1 cellular context compared by ENCODE assay signal in genomic region chr16:474420-475122, GRCh38.
A peak's percentile ranks its signal among the peaks of the same experiment; 100 is the strongest.
TF ChIP-seq lines count a peak whose summit lies in the region.

No MANE protein-coding gene starts in this region.

TF ChIP-seq in HepG2, 621 proteins besides CTCF, POLR2A, EP300 and RAD21 (continued from another document and continues in another):
- TF ChIP-seq, protein P1, sequence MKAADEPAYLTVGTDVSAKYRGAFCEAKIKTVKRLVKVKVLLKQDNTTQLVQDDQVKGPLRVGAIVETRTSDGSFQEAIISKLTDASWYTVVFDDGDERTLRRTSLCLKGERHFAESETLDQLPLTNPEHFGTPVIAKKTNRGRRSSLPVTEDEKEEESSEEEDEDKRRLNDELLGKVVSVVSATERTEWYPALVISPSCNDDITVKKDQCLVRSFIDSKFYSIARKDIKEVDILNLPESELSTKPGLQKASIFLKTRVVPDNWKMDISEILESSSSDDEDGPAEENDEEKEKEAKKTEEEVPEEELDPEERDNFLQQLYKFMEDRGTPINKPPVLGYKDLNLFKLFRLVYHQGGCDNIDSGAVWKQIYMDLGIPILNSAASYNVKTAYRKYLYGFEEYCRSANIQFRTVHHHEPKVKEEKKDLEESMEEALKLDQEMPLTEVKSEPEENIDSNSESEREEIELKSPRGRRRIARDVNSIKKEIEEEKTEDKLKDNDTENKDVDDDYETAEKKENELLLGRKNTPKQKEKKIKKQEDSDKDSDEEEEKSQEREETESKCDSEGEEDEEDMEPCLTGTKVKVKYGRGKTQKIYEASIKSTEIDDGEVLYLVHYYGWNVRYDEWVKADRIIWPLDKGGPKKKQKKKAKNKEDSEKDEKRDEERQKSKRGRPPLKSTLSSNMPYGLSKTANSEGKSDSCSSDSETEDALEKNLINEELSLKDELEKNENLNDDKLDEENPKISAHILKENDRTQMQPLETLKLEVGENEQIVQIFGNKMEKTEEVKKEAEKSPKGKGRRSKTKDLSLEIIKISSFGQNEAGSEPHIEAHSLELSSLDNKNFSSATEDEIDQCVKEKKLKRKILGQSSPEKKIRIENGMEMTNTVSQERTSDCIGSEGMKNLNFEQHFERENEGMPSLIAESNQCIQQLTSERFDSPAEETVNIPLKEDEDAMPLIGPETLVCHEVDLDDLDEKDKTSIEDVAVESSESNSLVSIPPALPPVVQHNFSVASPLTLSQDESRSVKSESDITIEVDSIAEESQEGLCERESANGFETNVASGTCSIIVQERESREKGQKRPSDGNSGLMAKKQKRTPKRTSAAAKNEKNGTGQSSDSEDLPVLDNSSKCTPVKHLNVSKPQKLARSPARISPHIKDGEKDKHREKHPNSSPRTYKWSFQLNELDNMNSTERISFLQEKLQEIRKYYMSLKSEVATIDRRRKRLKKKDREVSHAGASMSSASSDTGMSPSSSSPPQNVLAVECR (CRISPR knock-in tag; IDR thresholded peaks at IDR 0.05; ENCODE audit: borderline replicate concordance): peak; percentile 68
- TF ChIP-seq, protein P2, sequence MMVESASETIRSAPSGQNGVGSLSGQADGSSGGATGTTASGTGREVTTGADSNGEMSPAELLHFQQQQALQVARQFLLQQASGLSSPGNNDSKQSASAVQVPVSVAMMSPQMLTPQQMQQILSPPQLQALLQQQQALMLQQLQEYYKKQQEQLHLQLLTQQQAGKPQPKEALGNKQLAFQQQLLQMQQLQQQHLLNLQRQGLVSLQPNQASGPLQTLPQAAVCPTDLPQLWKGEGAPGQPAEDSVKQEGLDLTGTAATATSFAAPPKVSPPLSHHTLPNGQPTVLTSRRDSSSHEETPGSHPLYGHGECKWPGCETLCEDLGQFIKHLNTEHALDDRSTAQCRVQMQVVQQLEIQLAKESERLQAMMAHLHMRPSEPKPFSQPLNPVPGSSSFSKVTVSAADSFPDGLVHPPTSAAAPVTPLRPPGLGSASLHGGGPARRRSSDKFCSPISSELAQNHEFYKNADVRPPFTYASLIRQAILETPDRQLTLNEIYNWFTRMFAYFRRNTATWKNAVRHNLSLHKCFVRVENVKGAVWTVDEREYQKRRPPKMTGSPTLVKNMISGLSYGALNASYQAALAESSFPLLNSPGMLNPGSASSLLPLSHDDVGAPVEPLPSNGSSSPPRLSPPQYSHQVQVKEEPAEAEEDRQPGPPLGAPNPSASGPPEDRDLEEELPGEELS (CRISPR knock-in tag; IDR thresholded peaks at IDR 0.05): peak; percentile 65
- no peak for TF ChIP-seq ZNF615 (CRISPR knock-in tag; IDR thresholded peaks at IDR 0.05; ENCODE audit: borderline replicate concordance)
- peak; percentile 74 for TF ChIP-seq ELF1 (CRISPR knock-in tag; IDR thresholded peaks at IDR 0.05)
- peak; percentile 98 for TF ChIP-seq ZNF3 (CRISPR knock-in tag; IDR thresholded peaks at IDR 0.05)
- TF ChIP-seq ZNF280D (CRISPR knock-in tag; IDR thresholded peaks at IDR 0.05): peak; percentile 71; the same call in 1 of the 2 replicates
- no peak for TF ChIP-seq GATAD1 (CRISPR knock-in tag; IDR thresholded peaks at IDR 0.05)
- no peak for TF ChIP-seq GMEB2 (CRISPR knock-in tag; IDR thresholded peaks at IDR 0.05; ENCODE audit: low read depth)
- 0 out of 2 replicates have a peak, but pooled peaks have one; percentile 15 for TF ChIP-seq KDM4B (CRISPR knock-in tag; IDR thresholded peaks at IDR 0.05)
- TF ChIP-seq, protein P3, sequence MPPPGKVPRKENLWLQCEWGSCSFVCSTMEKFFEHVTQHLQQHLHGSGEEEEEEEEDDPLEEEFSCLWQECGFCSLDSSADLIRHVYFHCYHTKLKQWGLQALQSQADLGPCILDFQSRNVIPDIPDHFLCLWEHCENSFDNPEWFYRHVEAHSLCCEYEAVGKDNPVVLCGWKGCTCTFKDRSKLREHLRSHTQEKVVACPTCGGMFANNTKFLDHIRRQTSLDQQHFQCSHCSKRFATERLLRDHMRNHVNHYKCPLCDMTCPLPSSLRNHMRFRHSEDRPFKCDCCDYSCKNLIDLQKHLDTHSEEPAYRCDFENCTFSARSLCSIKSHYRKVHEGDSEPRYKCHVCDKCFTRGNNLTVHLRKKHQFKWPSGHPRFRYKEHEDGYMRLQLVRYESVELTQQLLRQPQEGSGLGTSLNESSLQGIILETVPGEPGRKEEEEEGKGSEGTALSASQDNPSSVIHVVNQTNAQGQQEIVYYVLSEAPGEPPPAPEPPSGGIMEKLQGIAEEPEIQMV (CRISPR knock-in tag; IDR thresholded peaks at IDR 0.05; ENCODE audit: low read depth): 0 out of 2 replicates have a peak, but pooled peaks have one; percentile 22
- no peak for TF ChIP-seq THAP8 (CRISPR knock-in tag; IDR thresholded peaks at IDR 0.05; ENCODE audit: borderline replicate concordance)
- TF ChIP-seq HNRNPL (IDR thresholded peaks at IDR 0.05; ENCODE audit: low read depth, low read length): no peak
- TF ChIP-seq DR1 (CRISPR knock-in tag; IDR thresholded peaks at IDR 0.05): peak; percentile 73
- no peak for TF ChIP-seq ZSCAN20 (CRISPR knock-in tag; IDR thresholded peaks at IDR 0.05; ENCODE audit: borderline replicate concordance)
- TF ChIP-seq ATF4 (CRISPR knock-in tag; IDR thresholded peaks at IDR 0.05): peak in 1 of 2 experiments; percentile 52; a peak in 1 of 4 replicates
- peak; percentile 73 for TF ChIP-seq ETV5 (CRISPR knock-in tag; IDR thresholded peaks at IDR 0.05; ENCODE audit: borderline replicate concordance)
- TF ChIP-seq ZNF605 (CRISPR knock-in tag; IDR thresholded peaks at IDR 0.05): peak; percentile 54; the same call in 1 of the 2 replicates
- TF ChIP-seq NCOR1 (IDR thresholded peaks at IDR 0.05; ENCODE audit: borderline replicate concordance, low read length): peak; percentile 71; the same call in 1 of the 2 replicates
- TF ChIP-seq SMARCE1 (IDR thresholded peaks at IDR 0.05; ENCODE audit: borderline replicate concordance): no peak
- no peak for TF ChIP-seq HOXA5 (CRISPR knock-in tag; IDR thresholded peaks at IDR 0.05)
- peak; percentile 68 for TF ChIP-seq FOXJ3 (CRISPR knock-in tag; IDR thresholded peaks at IDR 0.05; ENCODE audit: borderline replicate concordance)
- peak; percentile 41; the same call in 1 of the 2 replicates for TF ChIP-seq ZBTB33 (CRISPR knock-in tag; IDR thresholded peaks at IDR 0.05)
- TF ChIP-seq KLF16 (CRISPR knock-in tag; IDR thresholded peaks at IDR 0.05): peak in 1 of 2 experiments; percentile 48; a peak in 1 of 4 replicates
- TF ChIP-seq SOX13 (IDR thresholded peaks at IDR 0.05): no peak
- TF ChIP-seq SOX13 (CRISPR knock-in tag; conservative IDR thresholded peaks at IDR 0.05 in 1 of 2, IDR thresholded peaks at IDR 0.05 in 1 of 2): peak in 1 of 2 experiments; percentile 76; a peak in 2 of 4 replicates
- TF ChIP-seq MED8 (CRISPR knock-in tag; IDR thresholded peaks at IDR 0.05; ENCODE audit: insufficient replicate concordance): no peak
- no peak; the same call in 1 of the 2 replicates for TF ChIP-seq HMGXB3 (CRISPR knock-in tag; IDR thresholded peaks at IDR 0.05; ENCODE audit: borderline replicate concordance)
- no peak for TF ChIP-seq ZFP82 (CRISPR knock-in tag; IDR thresholded peaks at IDR 0.05; ENCODE audit: borderline replicate concordance)
- peak; percentile 52 for TF ChIP-seq NFKB2 (CRISPR knock-in tag; IDR thresholded peaks at IDR 0.05; ENCODE audit: borderline replicate concordance)
- 0 out of 2 replicates have a peak, but pooled peaks have one; percentile 29 for TF ChIP-seq DNMT1 (CRISPR knock-in tag; IDR thresholded peaks at IDR 0.05)
- TF ChIP-seq ZNF878 (CRISPR knock-in tag; IDR thresholded peaks at IDR 0.05): 0 out of 2 replicates have a peak, but pooled peaks have one; percentile 44
- TF ChIP-seq JUN (CRISPR knock-in tag; IDR thresholded peaks at IDR 0.05): no peak
- no peak for TF ChIP-seq ZBTB2 (CRISPR knock-in tag; IDR thresholded peaks at IDR 0.05; ENCODE audit: low read depth)
